In genomic region chr3:123478314-123478713, GRCh38 we compare ENCODE assay signal across 25 cellular contexts. TPM values are rescaled to one million over a fixed set of nuclear protein-coding genes. Genes with fewer than 3 reads are reported as not detected.
"Had no signal": no experiment of that assay in that cellular context is flagged by ENCODE, and none has a peak within 500 bp of the region (broad histone marks: within the 10 kb centered on the region; RNA-seq: fewer than 3 reads in every experiment).

No MANE protein-coding gene starts in this region.

- H3K27ac ChIP-seq: adrenal gland, breast epithelium, KMS-11, VCaP had no signal

- H3K4me3 Mint-ChIP-seq: activated CD4-positive, alpha-beta memory T cell treated with anti-CD3 and anti-CD28 coated beads, Interleukin-2, amount 10 ng/mL, durations not matched to agents 7 days and 5 days; activated CD4-positive, alpha-beta T cell treated with anti-CD3 and anti-CD28 coated beads for 36 hours; activated naive CD4-positive, alpha-beta T cell treated with anti-CD3 and anti-CD28 coated beads, Interleukin-2, amount 10 ng/mL, durations not matched to agents 7 days and 5 days; activated naive CD8-positive, alpha-beta T cell treated with anti-CD3 and anti-CD28 coated beads, Interleukin-2, amount 10 ng/mL, durations not matched to agents 7 days and 5 days; activated T-helper 17 cell treated with anti-CD3 and anti-CD28 coated beads, Interleukin-2, amount 50 U/mL, for 72 hours; T-helper 17 cell had no signal

- H3K9me3 ChIP-seq: adrenal gland, breast epithelium had no signal

- H3K36me3 ChIP-seq: adrenal gland, breast epithelium had no signal

- H3K4me3 ChIP-seq: adrenal gland, breast epithelium had no signal

- H3K36me3 Mint-ChIP-seq: activated naive CD4-positive, alpha-beta T cell treated with anti-CD3 and anti-CD28 coated beads, Interleukin-2, amount 10 ng/mL, durations not matched to agents 7 days and 5 days; activated naive CD8-positive, alpha-beta T cell treated with anti-CD3 and anti-CD28 coated beads, Interleukin-2, amount 10 ng/mL, durations not matched to agents 7 days and 5 days had no signal

- H3K9ac ChIP-seq: KMS-11 had no signal

- H3K27ac Mint-ChIP-seq: activated CD4-positive, alpha-beta memory T cell treated with anti-CD3 and anti-CD28 coated beads, Interleukin-2, amount 10 ng/mL, durations not matched to agents 7 days and 5 days; activated CD4-positive, alpha-beta T cell treated with anti-CD3 and anti-CD28 coated beads for 36 hours; activated naive CD4-positive, alpha-beta T cell treated with anti-CD3 and anti-CD28 coated beads, Interleukin-2, amount 10 ng/mL, durations not matched to agents 7 days and 5 days; activated naive CD8-positive, alpha-beta T cell treated with anti-CD3 and anti-CD28 coated beads, Interleukin-2, amount 10 ng/mL, durations not matched to agents 7 days and 5 days; activated T-helper 17 cell treated with anti-CD3 and anti-CD28 coated beads, Interleukin-2, amount 50 U/mL, for 72 hours; T-helper 17 cell had no signal

- H3K4me1 Mint-ChIP-seq: activated CD4-positive, alpha-beta memory T cell treated with anti-CD3 and anti-CD28 coated beads, Interleukin-2, amount 10 ng/mL, durations not matched to agents 7 days and 5 days; activated CD4-positive, alpha-beta T cell treated with anti-CD3 and anti-CD28 coated beads for 36 hours; activated T-helper 17 cell treated with anti-CD3 and anti-CD28 coated beads, Interleukin-2, amount 50 U/mL, for 72 hours had no signal

- ATAC-seq: activated CD4-positive, alpha-beta T cell treated with anti-CD3 and anti-CD28 coated beads for 36 hours; activated T-helper 17 cell treated with anti-CD3 and anti-CD28 coated beads, Interleukin-2, amount 50 U/mL, for 72 hours; T-helper 17 cell had no signal

- H3K27me3 ChIP-seq: adrenal gland, breast epithelium had no signal

- H3K9me3 Mint-ChIP-seq: activated CD4-positive, alpha-beta memory T cell treated with anti-CD3 and anti-CD28 coated beads, Interleukin-2, amount 10 ng/mL, durations not matched to agents 7 days and 5 days; activated naive CD4-positive, alpha-beta T cell treated with anti-CD3 and anti-CD28 coated beads, Interleukin-2, amount 10 ng/mL, durations not matched to agents 7 days and 5 days; activated naive CD8-positive, alpha-beta T cell treated with anti-CD3 and anti-CD28 coated beads, Interleukin-2, amount 10 ng/mL, durations not matched to agents 7 days and 5 days; activated T-helper 17 cell treated with anti-CD3 and anti-CD28 coated beads, Interleukin-2, amount 50 U/mL, for 72 hours had no signal

- DNase-seq: activated CD4-positive, alpha-beta memory T cell treated with anti-CD3 and anti-CD28 coated beads, Interleukin-2, amount 10 ng/mL, durations not matched to agents 7 days and 5 days; activated CD4-positive, alpha-beta T cell treated with anti-CD3 and anti-CD28 coated beads for 36 hours; activated CD4-positive, alpha-beta T cell treated with anti-CD3 and anti-CD28 coated beads, Interleukin-2, amount 50 U/mL, for 1 hour; activated gamma-delta T cell; activated naive CD4-positive, alpha-beta T cell treated with anti-CD3 and anti-CD28 coated beads, Interleukin-2, amount 10 ng/mL, durations not matched to agents 7 days and 5 days; activated naive CD8-positive, alpha-beta T cell treated with anti-CD3 and anti-CD28 coated beads, Interleukin-2, amount 10 ng/mL, durations not matched to agents 7 days and 5 days; activated T-cell treated with anti-CD3 and anti-CD28 coated beads for 4 hours; activated T-cell treated with anti-CD3 and anti-CD28 coated beads, Interleukin-2, amount 50 U/mL, for 48 hours; adrenal gland; aorta; central memory CD4-positive, alpha-beta T cell; NCI-H1105 treated with DMSO at 0.1 percent for 48 hours; NCI-H1436 treated with DMSO at 0.1 percent for 48 hours; NCI-H2029; NCI-H2107; NCI-H226; NCI-H524; SHP77 treated with DMSO at 0.1 percent for 48 hours; T-helper 17 cell; T1000 had no signal

- H3K4me2 ChIP-seq: KMS-11 had no signal

- H3K4me1 ChIP-seq: adrenal gland, breast epithelium had no signal

RNA-seq across cellular contexts. Expression of gene ADCY5, which starts 29.4 kb away (rescaled TPM):
- total RNA-seq: activated CD4-positive, alpha-beta memory T cell treated with anti-CD3 and anti-CD28 coated beads, Interleukin-2, amount 10 ng/mL, durations not matched to agents 7 days and 5 days; activated CD4-positive, alpha-beta T cell treated with anti-CD3 and anti-CD28 coated beads for 36 hours; activated CD8-positive, alpha-beta memory T cell treated with anti-CD3 and anti-CD28 coated beads for 36 hours; activated naive CD8-positive, alpha-beta T cell treated with anti-CD3 and anti-CD28 coated beads, Interleukin-2, amount 10 ng/mL, durations not matched to agents 7 days and 5 days; activated T-helper 17 cell treated with anti-CD3 and anti-CD28 coated beads, Interleukin-2, amount 50 U/mL, for 72 hours; T-helper 17 cell had no signal
